ENCODE assay signal across 9 cellular contexts in genomic region chr5:31194458-31194808, GRCh38. TPM values are rescaled to one million over a fixed set of nuclear protein-coding genes. Genes with fewer than 3 reads are reported as not detected.
DNase-seq lines count a peak whose midpoint lies in the region; ATAC-seq and TF ChIP-seq lines count a peak whose summit lies in the region.
"Had no signal": no experiment of that assay in that cellular context is flagged by ENCODE, and none has a peak within 500 bp of the region (broad histone marks: within the 10 kb centered on the region; RNA-seq: fewer than 3 reads in every experiment).

No MANE protein-coding gene starts in this region.

- 9% methylated on average over 15 of the region's 15 CpGs for WGBS in right lobe of liver (ENCODE audit: insufficient coverage, low coverage, low lambda C conversion rate, missing lambda C conversion rate)

- peak in 3 of 4 donors; percentile 20 to 44 (median 40) for ATAC-seq in right lobe of liver
- no peak for ATAC-seq in GM19397 (IDR thresholded peaks at IDR 0.05; ENCODE audit: unreplicated experiment)
- no peak for ATAC-seq in GM19395 (IDR thresholded peaks at IDR 0.05; ENCODE audit: unreplicated experiment)

- H3K36me3 ChIP-seq in MG63 (peaks cover 27% of the 10 kb centered on the region), right lobe of liver (no peaks in the 10 kb centered on the region)

- peak overlapping the region; percentile 74 for H3K4me3 ChIP-seq in MG63
- peak overlapping the region; percentile 93 for H3K4me3 ChIP-seq in coronary artery
- peak overlapping the region; percentile 17 to 41 (median 34) for H3K4me3 ChIP-seq in right lobe of liver

- no peak for TF ChIP-seq CTCF in coronary artery (IDR thresholded peaks at IDR 0.05)
- TF ChIP-seq CTCF in right lobe of liver (IDR thresholded peaks at IDR 0.05), result no peak

- H3K9me3 ChIP-seq in MG63, result no peaks in the 10 kb centered on the region
- H3K9me3 ChIP-seq in right lobe of liver, result no peaks in the 10 kb centered on the region

- no peak for TF ChIP-seq POLR2A in right lobe of liver (IDR thresholded peaks at IDR 0.05)

- H3K4me1 ChIP-seq in right lobe of liver, result peaks cover 0 to 19% (median 0%) of the 10 kb centered on the region in 4 donors

- H3K27me3 ChIP-seq in MG63 (no peaks in the 10 kb centered on the region), right lobe of liver (peaks cover 2 to 12% of the 10 kb centered on the region in 2 donors)

- H3K27ac ChIP-seq in coronary artery, result peak overlapping the region; percentile 75 to 93
- H3K27ac ChIP-seq in right lobe of liver, result no peak overlapping the region
- H3K27ac ChIP-seq in temporal lobe (ENCODE audit: low read depth, low read length), result peak overlapping the region; percentile 13

- no peak for DNase-seq in MG63
- DNase-seq in coronary artery (ENCODE audit: low spot score), result no peak
- no peak for DNase-seq in right lobe of liver
- no peak for DNase-seq in HCEC 1CT
- DNase-seq in germinal center (ENCODE audit: low spot score), result no peak
- DNase-seq: NCI-H526 treated with DMSO at 0.1 percent for 48 hours had no signal

- intact Hi-C loops in right lobe of liver (cut with DNase I), result no loop called here

RNA-seq across cellular contexts. Expression of gene CDH6, which starts 0.9 kb away (rescaled TPM):
- 242 and 244 TPM in 2 replicates for total RNA-seq in MG63 (2014; rRNA removed; shearing (Covaris generic); ENCODE audit: low replicate concordance)
- 1 to 10 TPM in 2 of 6 experiments, under 1 TPM in 4; 0.49 to 1.8 (median 0.74) TPM for total RNA-seq in right lobe of liver
- total RNA-seq in temporal lobe, result 37.4 TPM

Comparison
In these comparisons a context has a peak if more than half of its experiments do, and no peak if none do; other contexts are left out.
1. H3K4me3 ChIP-seq: peak in every context shown above with its lines; median percentile 93 in coronary artery; 74 in MG63; 34 in right lobe of liver.
2. H3K27ac ChIP-seq: peak in coronary artery (2 of 2) and temporal lobe (single experiment); none in right lobe of liver (0 of 3).
3. ATAC-seq: peak in right lobe of liver (3 of 4); none in GM19397 (single experiment) and GM19395 (single experiment).
4. RNA of gene CDH6, which starts 0.9 kb away (total RNA-seq): 242 to 244 TPM in MG63 and 37.4 TPM in temporal lobe (single experiment); 0.49 to 1.8 TPM in right lobe of liver; every median in the first group is over 10 times any median in the second.